ENCODE assay signal across 11 cellular contexts in genomic region chr22:46354176-46354992, GRCh38. TPM values are rescaled to one million over a fixed set of nuclear protein-coding genes. Genes with fewer than 3 reads are reported as not detected.
DNase-seq lines count a peak whose midpoint lies in the region; ATAC-seq and TF ChIP-seq lines count a peak whose summit lies in the region.
"Had no signal": no experiment of that assay in that cellular context is flagged by ENCODE, and none has a peak within 500 bp of the region (broad histone marks: within the 10 kb centered on the region; RNA-seq: fewer than 3 reads in every experiment).

No MANE protein-coding gene starts in this region.

- H3K27ac Mint-ChIP-seq in stimulated activated memory B cell treated with anti-CD40 and anti-IgM and Interleukin-4, amounts not matched to agents 10 μg/mL and 1 μg/mL and 100 μg/mL, for 72 hours: peak overlapping the region; percentile 42

- H3K27me3 Mint-ChIP-seq in stimulated activated memory B cell treated with anti-CD40 and anti-IgM and Interleukin-4, amounts not matched to agents 10 μg/mL and 1 μg/mL and 100 μg/mL, for 72 hours: no peaks in the 10 kb centered on the region

- DNase-seq in DMS 273 (lab: John Stamatoyannopoulos, UW; ENCODE audit: unreplicated experiment): peak; percentile 15
- DNase-seq in DMS 273 treated with DMSO at 0.1 percent for 48 hours (lab: John Stamatoyannopoulos, UW): no peak
- no peak for DNase-seq in RWPE1 (ENCODE audit: low spot score)
- peak in 2 of 3 donors; percentile 35 to 74 for DNase-seq in right cardiac atrium
- DNase-seq in NCI-H748 treated with DMSO at 0.1 percent for 48 hours (lab: John Stamatoyannopoulos, UW): no peak

- no peak for TF ChIP-seq CTCF in RWPE1 (conservative IDR thresholded peaks at IDR 0.05; ENCODE audit: low read depth)

- no peak overlapping the region for H3K4me3 ChIP-seq in right cardiac atrium (ENCODE audit: low read length)
- H3K4me3 ChIP-seq: Peyer's patch, SJCRH30 had no signal

- CTCF ChIA-PET in RWPE1 (lab: Yijun Ruan, JAX): interaction anchor here (0.8 kb wide), 1 partner anchor 13 kb away, joined by 3 read pairs; no protein-coding TSS in a partner anchor

- H3K27ac ChIP-seq in RWPE1 (peak overlapping the region; percentile 81), right cardiac atrium (ENCODE audit: low read length) (peak overlapping the region; percentile 39)
- H3K27ac ChIP-seq: 22Rv1, Peyer's patch, SJCRH30 had no signal

- ATAC-seq in right cardiac atrium (no peak), GM18868 (IDR thresholded peaks at IDR 0.05; ENCODE audit: unreplicated experiment) (no peak), HG03280 (IDR thresholded peaks at IDR 0.05; ENCODE audit: unreplicated experiment) (no peak)
- ATAC-seq in stimulated activated memory B cell treated with anti-CD40 and anti-IgM and Interleukin-4, amounts not matched to agents 10 μg/mL and 1 μg/mL and 100 μg/mL, for 72 hours: no peak

- H3K4me1 Mint-ChIP-seq in stimulated activated memory B cell treated with anti-CD40 and anti-IgM and Interleukin-4, amounts not matched to agents 10 μg/mL and 1 μg/mL and 100 μg/mL, for 72 hours: peaks cover 28% of the 10 kb centered on the region

- no peaks in the 10 kb centered on the region for H3K9me3 ChIP-seq in right cardiac atrium (ENCODE audit: control insufficient read depth, low read length)
- H3K9me3 ChIP-seq: Peyer's patch, SJCRH30 had no signal

- POLR2A ChIA-PET in RWPE1 (lab: Yijun Ruan, JAX; ENCODE audit: low non-redundant PET): no interaction called here

- intact Hi-C loops in right cardiac atrium (cut with DNase I): no loop called here

- no peaks in the 10 kb centered on the region for H3K9me3 Mint-ChIP-seq in stimulated activated memory B cell treated with anti-CD40 and anti-IgM and Interleukin-4, amounts not matched to agents 10 μg/mL and 1 μg/mL and 100 μg/mL, for 72 hours

- no peaks in the 10 kb centered on the region for H3K4me1 ChIP-seq in right cardiac atrium (ENCODE audit: control insufficient read depth, insufficient read depth, low read length)
- H3K4me1 ChIP-seq: Peyer's patch, SJCRH30 had no signal

- H3K4me3 Mint-ChIP-seq in stimulated activated memory B cell treated with anti-CD40 and anti-IgM and Interleukin-4, amounts not matched to agents 10 μg/mL and 1 μg/mL and 100 μg/mL, for 72 hours: no peak overlapping the region

- H3K36me3 Mint-ChIP-seq in stimulated activated memory B cell treated with anti-CD40 and anti-IgM and Interleukin-4, amounts not matched to agents 10 μg/mL and 1 μg/mL and 100 μg/mL, for 72 hours: peaks cover 74% of the 10 kb centered on the region

- no peaks in the 10 kb centered on the region for H3K27me3 ChIP-seq in right cardiac atrium (ENCODE audit: control insufficient read depth, insufficient read depth)
- H3K27me3 ChIP-seq: Peyer's patch, SJCRH30 had no signal

- WGBS in right cardiac atrium: 70% methylated on average over 21 of the region's 21 CpGs

RNA-seq across cellular contexts. Expression of gene TRMU, which starts 18.9 kb away (rescaled TPM):
- 10 to 100 TPM; 31.5 to 48.7 (median 38.9) TPM for total RNA-seq in right cardiac atrium
- 40.2 TPM for polyA plus RNA-seq in right cardiac atrium

RNA-seq across cellular contexts. Expression of gene GTSE1, which starts 57.7 kb away (rescaled TPM):
- total RNA-seq in right cardiac atrium: 1 to 10 TPM in 3 of 4 donors, under 1 TPM in 1; 0.42 to 1.8 (median 1.2) TPM
- 0.50 TPM for polyA plus RNA-seq in right cardiac atrium

Comparison
In these comparisons a context has a peak if more than half of its experiments do, and no peak if none do; other contexts are left out.
1. DNase-seq: peak in DMS 273 (single experiment) and right cardiac atrium (2 of 3); none in DMS 273 treated with DMSO at 0.1 percent for 48 hours (single experiment), RWPE1 (single experiment) and NCI-H748 treated with DMSO at 0.1 percent for 48 hours (single experiment).